In genomic region chr11:121656333-121657090, GRCh38 we compare ENCODE assay signal across 8 cellular contexts.
DNase-seq lines count a peak whose midpoint lies in the region; ATAC-seq lines count a peak whose summit lies in the region.

No MANE protein-coding gene starts in this region.

- no peaks in the 10 kb centered on the region for H3K9me3 Mint-ChIP-seq in stimulated activated naive CD8-positive, alpha-beta T cell treated with anti-CD3 and anti-CD28 coated beads, Interleukin-15, Interleukin-2, amounts not matched to agents 100 ng/mL and 50 ng/mL, for 24 hours
- peaks cover 0 to 1% (median 0%) of the 10 kb centered on the region in 7 donors for H3K9me3 Mint-ChIP-seq in naive B cell

- H3K4me1 Mint-ChIP-seq in stimulated activated naive CD8-positive, alpha-beta T cell treated with anti-CD3 and anti-CD28 coated beads, Interleukin-15, Interleukin-2, amounts not matched to agents 100 ng/mL and 50 ng/mL, for 24 hours (ENCODE audit: low read depth), result peaks cover 11% of the 10 kb centered on the region
- H3K4me1 Mint-ChIP-seq in naive B cell, result peaks cover 7 to 13% (median 13%) of the 10 kb centered on the region in 3 donors

- no peaks in the 10 kb centered on the region for H3K9me3 ChIP-seq in duodenal mucosa (ENCODE audit: control insufficient read depth in 1 of 2, low read length in 2 of 2)

- H3K36me3 Mint-ChIP-seq in stimulated activated naive CD8-positive, alpha-beta T cell treated with anti-CD3 and anti-CD28 coated beads, Interleukin-15, Interleukin-2, amounts not matched to agents 100 ng/mL and 50 ng/mL, for 24 hours (ENCODE audit: low read depth), result no peaks in the 10 kb centered on the region
- H3K36me3 Mint-ChIP-seq in naive B cell, result no peaks in the 10 kb centered on the region

- no peak overlapping the region for H3K27ac ChIP-seq in duodenal mucosa (ENCODE audit: low read depth, low read length)

- H3K27me3 ChIP-seq in duodenal mucosa (ENCODE audit: control insufficient read depth in 1 of 2, insufficient read depth in 2 of 2, low read length in 2 of 2), result no peaks in the 10 kb centered on the region

- no peak for DNase-seq in stimulated activated naive CD8-positive, alpha-beta T cell treated with anti-CD3 and anti-CD28 coated beads, Interleukin-15, Interleukin-2, amounts not matched to agents 100 U/mL and 50 U/mL, for 24 hours
- no peak for DNase-seq in naive B cell
- DNase-seq in AG20443 (ENCODE audit: low spot score), result no peak
- no peak for DNase-seq in dermis blood vessel endothelial cell
- DNase-seq in D341Med (ENCODE audit: low spot score), result no peak

- H3K36me3 ChIP-seq in duodenal mucosa (ENCODE audit: control insufficient read depth in 1 of 2, insufficient read depth in 2 of 2, low read length in 2 of 2), result no peaks in the 10 kb centered on the region

- peak overlapping the region; percentile 42 for H3K27ac Mint-ChIP-seq in stimulated activated naive CD8-positive, alpha-beta T cell treated with anti-CD3 and anti-CD28 coated beads, Interleukin-15, Interleukin-2, amounts not matched to agents 100 ng/mL and 50 ng/mL, for 24 hours
- H3K27ac Mint-ChIP-seq in naive B cell, result peak overlapping the region in 2 of 6 donors; percentile 61 to 84

- H3K4me1 ChIP-seq in duodenal mucosa (ENCODE audit: control insufficient read depth in 1 of 2, insufficient read depth in 2 of 2, low read length in 2 of 2), result peaks cover 8 to 9% of the 10 kb centered on the region in 2 donors

- H3K9ac ChIP-seq in duodenal mucosa (ENCODE audit: low read depth in 1 of 2, low read length in 2 of 2), result peak overlapping the region in 1 of 2 donors; percentile 52

- no peak for ATAC-seq in stimulated activated naive CD8-positive, alpha-beta T cell treated with anti-CD3 and anti-CD28 coated beads, Interleukin-15, Interleukin-2, amounts not matched to agents 100 U/mL and 50 U/mL, for 24 hours
- ATAC-seq in naive B cell (ENCODE audit: low read depth in 2 of 2) (no peak), GM18519 (IDR thresholded peaks at IDR 0.05; ENCODE audit: low FRiP score, unreplicated experiment) (no peak)

- H3K4me3 ChIP-seq in duodenal mucosa (ENCODE audit: low read depth in 1 of 2, low read length in 2 of 2), result peak overlapping the region; percentile 59 to 62

- H3K4me3 Mint-ChIP-seq in stimulated activated naive CD8-positive, alpha-beta T cell treated with anti-CD3 and anti-CD28 coated beads, Interleukin-15, Interleukin-2, amounts not matched to agents 100 ng/mL and 50 ng/mL, for 24 hours, result peak overlapping the region; percentile 80
- peak overlapping the region in 7 of 8 donors; percentile 72 to 93 (median 90) for H3K4me3 Mint-ChIP-seq in naive B cell

- no peaks in the 10 kb centered on the region for H3K27me3 Mint-ChIP-seq in stimulated activated naive CD8-positive, alpha-beta T cell treated with anti-CD3 and anti-CD28 coated beads, Interleukin-15, Interleukin-2, amounts not matched to agents 100 ng/mL and 50 ng/mL, for 24 hours
- H3K27me3 Mint-ChIP-seq in naive B cell, result peaks cover 6 to 27% (median 25%) of the 10 kb centered on the region in 3 donors
